Comparison of ENCODE assay signal across 1 cellular context in the genomic region with DNA sequence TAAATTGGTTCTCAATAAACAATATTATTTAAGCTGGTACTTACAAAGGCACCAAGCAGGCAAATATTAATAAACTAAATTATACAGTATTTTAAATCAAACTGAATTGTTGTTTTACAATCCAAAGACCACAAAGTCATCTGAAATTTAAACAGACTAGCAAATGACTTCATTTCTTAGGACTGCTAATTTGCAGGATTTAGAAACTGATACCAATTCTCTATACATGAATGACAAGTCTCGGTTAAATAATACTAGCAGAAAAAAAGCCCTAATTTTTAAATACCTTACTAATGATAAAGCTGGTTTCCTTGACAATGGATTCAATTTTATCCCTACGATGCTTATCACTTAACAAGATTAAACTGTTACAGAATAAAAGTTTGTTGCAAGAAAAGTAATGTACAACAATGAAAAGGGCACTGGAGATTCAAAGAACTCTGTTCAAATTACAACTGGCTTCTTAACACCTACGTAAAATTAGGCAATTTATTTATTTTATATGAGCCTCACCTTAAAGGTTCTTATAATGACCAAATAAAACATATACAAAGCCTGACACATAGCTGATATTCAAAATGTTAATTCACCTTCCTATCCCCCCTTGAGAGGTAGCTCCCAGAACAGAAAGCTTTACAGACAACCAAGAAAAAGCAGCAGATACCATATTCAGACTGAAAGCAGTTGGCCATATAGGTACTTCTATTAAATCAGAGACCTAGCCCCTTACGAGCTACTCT.
TF ChIP-seq lines count a peak whose summit lies in the region.

No MANE protein-coding gene starts in this region.

TF ChIP-seq in H1, 55 proteins besides CTCF, POLR2A, EP300 and RAD21:
- TF ChIP-seq, protein P1, sequence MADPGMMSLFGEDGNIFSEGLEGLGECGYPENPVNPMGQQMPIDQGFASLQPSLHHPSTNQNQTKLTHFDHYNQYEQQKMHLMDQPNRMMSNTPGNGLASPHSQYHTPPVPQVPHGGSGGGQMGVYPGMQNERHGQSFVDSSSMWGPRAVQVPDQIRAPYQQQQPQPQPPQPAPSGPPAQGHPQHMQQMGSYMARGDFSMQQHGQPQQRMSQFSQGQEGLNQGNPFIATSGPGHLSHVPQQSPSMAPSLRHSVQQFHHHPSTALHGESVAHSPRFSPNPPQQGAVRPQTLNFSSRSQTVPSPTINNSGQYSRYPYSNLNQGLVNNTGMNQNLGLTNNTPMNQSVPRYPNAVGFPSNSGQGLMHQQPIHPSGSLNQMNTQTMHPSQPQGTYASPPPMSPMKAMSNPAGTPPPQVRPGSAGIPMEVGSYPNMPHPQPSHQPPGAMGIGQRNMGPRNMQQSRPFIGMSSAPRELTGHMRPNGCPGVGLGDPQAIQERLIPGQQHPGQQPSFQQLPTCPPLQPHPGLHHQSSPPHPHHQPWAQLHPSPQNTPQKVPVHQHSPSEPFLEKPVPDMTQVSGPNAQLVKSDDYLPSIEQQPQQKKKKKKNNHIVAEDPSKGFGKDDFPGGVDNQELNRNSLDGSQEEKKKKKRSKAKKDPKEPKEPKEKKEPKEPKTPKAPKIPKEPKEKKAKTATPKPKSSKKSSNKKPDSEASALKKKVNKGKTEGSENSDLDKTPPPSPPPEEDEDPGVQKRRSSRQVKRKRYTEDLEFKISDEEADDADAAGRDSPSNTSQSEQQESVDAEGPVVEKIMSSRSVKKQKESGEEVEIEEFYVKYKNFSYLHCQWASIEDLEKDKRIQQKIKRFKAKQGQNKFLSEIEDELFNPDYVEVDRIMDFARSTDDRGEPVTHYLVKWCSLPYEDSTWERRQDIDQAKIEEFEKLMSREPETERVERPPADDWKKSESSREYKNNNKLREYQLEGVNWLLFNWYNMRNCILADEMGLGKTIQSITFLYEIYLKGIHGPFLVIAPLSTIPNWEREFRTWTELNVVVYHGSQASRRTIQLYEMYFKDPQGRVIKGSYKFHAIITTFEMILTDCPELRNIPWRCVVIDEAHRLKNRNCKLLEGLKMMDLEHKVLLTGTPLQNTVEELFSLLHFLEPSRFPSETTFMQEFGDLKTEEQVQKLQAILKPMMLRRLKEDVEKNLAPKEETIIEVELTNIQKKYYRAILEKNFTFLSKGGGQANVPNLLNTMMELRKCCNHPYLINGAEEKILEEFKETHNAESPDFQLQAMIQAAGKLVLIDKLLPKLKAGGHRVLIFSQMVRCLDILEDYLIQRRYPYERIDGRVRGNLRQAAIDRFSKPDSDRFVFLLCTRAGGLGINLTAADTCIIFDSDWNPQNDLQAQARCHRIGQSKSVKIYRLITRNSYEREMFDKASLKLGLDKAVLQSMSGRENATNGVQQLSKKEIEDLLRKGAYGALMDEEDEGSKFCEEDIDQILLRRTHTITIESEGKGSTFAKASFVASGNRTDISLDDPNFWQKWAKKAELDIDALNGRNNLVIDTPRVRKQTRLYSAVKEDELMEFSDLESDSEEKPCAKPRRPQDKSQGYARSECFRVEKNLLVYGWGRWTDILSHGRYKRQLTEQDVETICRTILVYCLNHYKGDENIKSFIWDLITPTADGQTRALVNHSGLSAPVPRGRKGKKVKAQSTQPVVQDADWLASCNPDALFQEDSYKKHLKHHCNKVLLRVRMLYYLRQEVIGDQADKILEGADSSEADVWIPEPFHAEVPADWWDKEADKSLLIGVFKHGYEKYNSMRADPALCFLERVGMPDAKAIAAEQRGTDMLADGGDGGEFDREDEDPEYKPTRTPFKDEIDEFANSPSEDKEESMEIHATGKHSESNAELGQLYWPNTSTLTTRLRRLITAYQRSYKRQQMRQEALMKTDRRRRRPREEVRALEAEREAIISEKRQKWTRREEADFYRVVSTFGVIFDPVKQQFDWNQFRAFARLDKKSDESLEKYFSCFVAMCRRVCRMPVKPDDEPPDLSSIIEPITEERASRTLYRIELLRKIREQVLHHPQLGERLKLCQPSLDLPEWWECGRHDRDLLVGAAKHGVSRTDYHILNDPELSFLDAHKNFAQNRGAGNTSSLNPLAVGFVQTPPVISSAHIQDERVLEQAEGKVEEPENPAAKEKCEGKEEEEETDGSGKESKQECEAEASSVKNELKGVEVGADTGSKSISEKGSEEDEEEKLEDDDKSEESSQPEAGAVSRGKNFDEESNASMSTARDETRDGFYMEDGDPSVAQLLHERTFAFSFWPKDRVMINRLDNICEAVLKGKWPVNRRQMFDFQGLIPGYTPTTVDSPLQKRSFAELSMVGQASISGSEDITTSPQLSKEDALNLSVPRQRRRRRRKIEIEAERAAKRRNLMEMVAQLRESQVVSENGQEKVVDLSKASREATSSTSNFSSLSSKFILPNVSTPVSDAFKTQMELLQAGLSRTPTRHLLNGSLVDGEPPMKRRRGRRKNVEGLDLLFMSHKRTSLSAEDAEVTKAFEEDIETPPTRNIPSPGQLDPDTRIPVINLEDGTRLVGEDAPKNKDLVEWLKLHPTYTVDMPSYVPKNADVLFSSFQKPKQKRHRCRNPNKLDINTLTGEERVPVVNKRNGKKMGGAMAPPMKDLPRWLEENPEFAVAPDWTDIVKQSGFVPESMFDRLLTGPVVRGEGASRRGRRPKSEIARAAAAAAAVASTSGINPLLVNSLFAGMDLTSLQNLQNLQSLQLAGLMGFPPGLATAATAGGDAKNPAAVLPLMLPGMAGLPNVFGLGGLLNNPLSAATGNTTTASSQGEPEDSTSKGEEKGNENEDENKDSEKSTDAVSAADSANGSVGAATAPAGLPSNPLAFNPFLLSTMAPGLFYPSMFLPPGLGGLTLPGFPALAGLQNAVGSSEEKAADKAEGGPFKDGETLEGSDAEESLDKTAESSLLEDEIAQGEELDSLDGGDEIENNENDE (IDR thresholded peaks at IDR 0.05; ENCODE audit: insufficient replicate concordance, low read length) = no peak
- TF ChIP-seq, protein P2, sequence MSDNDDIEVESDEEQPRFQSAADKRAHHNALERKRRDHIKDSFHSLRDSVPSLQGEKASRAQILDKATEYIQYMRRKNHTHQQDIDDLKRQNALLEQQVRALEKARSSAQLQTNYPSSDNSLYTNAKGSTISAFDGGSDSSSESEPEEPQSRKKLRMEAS (IDR thresholded peaks at IDR 0.05) = no peak
- TF ChIP-seq SP2 (IDR thresholded peaks at IDR 0.05; ENCODE audit: low read length) (no peak), BACH1 (IDR thresholded peaks at IDR 0.05; ENCODE audit: low read length) (no peak), SRF (IDR thresholded peaks at IDR 0.05; ENCODE audit: low read depth, low read length) (no peak)
